ENCODE assay signal across 24 cellular contexts in the genomic region with DNA sequence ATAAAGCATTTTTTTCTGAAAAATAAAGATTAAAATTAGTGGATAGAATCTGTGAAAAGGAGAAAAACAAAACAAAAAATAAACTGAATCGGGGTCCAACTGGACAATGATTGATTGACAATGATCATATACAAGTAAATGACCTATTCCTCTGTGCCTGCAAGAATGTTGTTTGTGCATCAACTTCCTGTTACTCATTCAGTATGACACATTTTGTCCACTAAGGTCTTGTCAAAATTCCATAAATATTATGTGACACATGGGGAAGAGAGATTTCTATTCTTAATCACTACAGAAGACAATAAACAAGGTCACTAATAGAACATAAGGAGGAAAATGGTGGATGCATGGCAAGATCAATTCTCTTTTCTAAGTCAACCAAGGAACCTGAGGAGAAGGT. TPM values are rescaled to one million over a fixed set of nuclear protein-coding genes. Genes with fewer than 3 reads are reported as not detected.
DNase-seq lines count a peak whose midpoint lies in the region; ATAC-seq, FAIRE-seq and TF ChIP-seq lines count a peak whose summit lies in the region.
"Had no signal": no experiment of that assay in that cellular context is flagged by ENCODE, and none has a peak within 500 bp of the region (broad histone marks: within the 10 kb centered on the region; RNA-seq: fewer than 3 reads in every experiment).

No MANE protein-coding gene starts in this region.

- H3K36me3 ChIP-seq in ovary = no peaks in the 10 kb centered on the region
- H3K36me3 ChIP-seq: esophagus squamous epithelium, tibial nerve had no signal

- TF ChIP-seq CTCF in fibroblast of mammary gland (conservative IDR thresholded peaks at IDR 0.05; ENCODE audit: control insufficient read depth, insufficient read depth, low read depth, low read length) (no peak), ovary (IDR thresholded peaks at IDR 0.05) (no peak)

- no peaks in the 10 kb centered on the region for H3K4me1 ChIP-seq in ovary (ENCODE audit: insufficient read depth)
- H3K4me1 ChIP-seq: esophagus squamous epithelium, tibial nerve had no signal

- ATAC-seq in GM18858 (IDR thresholded peaks at IDR 0.05; ENCODE audit: unreplicated experiment) = no peak
- ATAC-seq: activated CD4-positive, CD25-positive, alpha-beta regulatory T cell treated with anti-CD3 and anti-CD28 coated beads, Interleukin-2, amount 50 U/mL, for 24 hours; activated CD8-positive, alpha-beta T cell treated with anti-CD3 and anti-CD28 coated beads, Interleukin-2, amount 10 ng/mL, durations not matched to agents 7 days and 5 days; left colon had no signal

- TF ChIP-seq EP300 in ovary (IDR thresholded peaks at IDR 0.05) = no peak

- no peak overlapping the region for H3K27ac ChIP-seq in ovary
- H3K27ac ChIP-seq: esophagus squamous epithelium, HL-60, tibial nerve had no signal

- FAIRE-seq in urothelium cell line (lab: Jason Lieb, UNC) = no peak

- no peak for TF ChIP-seq POLR2A in ovary (IDR thresholded peaks at IDR 0.05)

- DNase-seq in HPDE6-E6E7 (ENCODE audit: extremely low spot score) (peak; percentile 20), RPMI7951 (ENCODE audit: low read depth) (peak; percentile 3), fibroblast of mammary gland (ENCODE audit: low read depth) (peak; percentile 35), urothelium cell line (ENCODE audit: low spot score) (peak; percentile 16), ovary (no peak), CD1c-positive myeloid dendritic cell (ENCODE audit: extremely low spot score) (no peak)
- DNase-seq: activated CD8-positive, alpha-beta T cell treated with anti-CD3 and anti-CD28 coated beads, Interleukin-2, amount 10 ng/mL, durations not matched to agents 7 days and 5 days; activated naive CD4-positive, alpha-beta T cell treated with Interleukin-2 at 50 U/mL for 16 hours; activated T-cell treated with anti-CD3 and anti-CD28 coated beads, Interleukin-2, amount 50 U/mL, for 24 hours; central memory CD4-positive, alpha-beta T cell; effector CD4-positive, alpha-beta T cell; esophagus squamous epithelium; KBM-7; left colon; NCI-H1092; NCI-H2081; NCI-H446 treated with DMSO at 0.1 percent for 48 hours; nephron progenitor cell; stimulated activated CD4-positive, alpha-beta T cell treated with anti-CD3 and anti-CD28 coated beads, Interleukin-4, amount 100 ng/mL, for 24 hours had no signal

- no peaks in the 10 kb centered on the region for H3K27me3 ChIP-seq in ovary
- H3K27me3 ChIP-seq: esophagus squamous epithelium, tibial nerve had no signal

- no peaks in the 10 kb centered on the region for H3K9me3 ChIP-seq in ovary
- H3K9me3 ChIP-seq: esophagus squamous epithelium, tibial nerve had no signal

- intact Hi-C loops in ovary (cut with DNase I) = no loop called here

- 62 to 68% (median 63%) methylated on average over 1 of the region's 1 CpG for WGBS in ovary, 3 donors

- H3K4me3 ChIP-seq in fibroblast of mammary gland (ENCODE audit: control insufficient read depth, low read depth, low read length) (no peak overlapping the region), ovary (no peak overlapping the region)
- H3K4me3 ChIP-seq: esophagus squamous epithelium, smooth muscle cell, tibial nerve had no signal

RNA-seq across cellular contexts. Expression of a gene that starts 54.9 kb away (rescaled TPM):
- 0.98 and 1.9 TPM in 2 replicates for total RNA-seq in RPMI7951 (2014; rRNA removed; shearing (Covaris generic))
- total RNA-seq in ovary = 10 to 100 TPM; 15.5 to 77.5 (median 23.9) TPM
- polyA plus RNA-seq in ovary = 10 to 100 TPM; 15.3 to 18.9 TPM

RNA-seq across cellular contexts. Expression of a gene that starts 59.0 kb away (rescaled TPM):
- 57.1 and 71.6 TPM in 2 replicates for total RNA-seq in RPMI7951 (2014; rRNA removed; shearing (Covaris generic))
- 100 to 1,000 TPM; 133 to 179 (median 144) TPM for total RNA-seq in ovary
- polyA plus RNA-seq in ovary = 100 to 1,000 TPM; 149 to 257 TPM

Comparison
In these comparisons a context has a peak if more than half of its experiments do, and no peak if none do; other contexts are left out.
1. DNase-seq: peak in HPDE6-E6E7 (single experiment), RPMI7951 (single experiment), fibroblast of mammary gland (single experiment) and urothelium cell line (single experiment); none in ovary (0 of 5) and CD1c-positive myeloid dendritic cell (single experiment).